17 cellular contexts compared by ENCODE assay signal in genomic region chrX:31353095-31353494, GRCh38.
DNase-seq lines count a peak whose midpoint lies in the region; ATAC-seq, FAIRE-seq and TF ChIP-seq lines count a peak whose summit lies in the region.
"Had no signal": no experiment of that assay in that cellular context is flagged by ENCODE, and none has a peak within 500 bp of the region (broad histone marks: within the 10 kb centered on the region; RNA-seq: fewer than 3 reads in every experiment).

No MANE protein-coding gene starts in this region.

- peaks cover 6% of the 10 kb centered on the region for H3F3A ChIP-seq in SK-N-SH (replicated peaks; ENCODE audit: insufficient read depth)

- H3K9ac ChIP-seq in SK-N-SH = no peak overlapping the region

- no peak overlapping the region for H3K4me3 Mint-ChIP-seq in nephron progenitor cell
- H3K4me3 Mint-ChIP-seq: naive thymus-derived CD4-positive, alpha-beta T cell had no signal

- H3K27ac Mint-ChIP-seq in nephron progenitor cell = no peak overlapping the region
- H3K27ac Mint-ChIP-seq: naive thymus-derived CD4-positive, alpha-beta T cell had no signal

- peaks cover 40% of the 10 kb centered on the region for H3K9me3 Mint-ChIP-seq in nephron progenitor cell

- peaks cover 11% of the 10 kb centered on the region for H3K4me1 Mint-ChIP-seq in nephron progenitor cell
- H3K4me1 Mint-ChIP-seq: naive thymus-derived CD4-positive, alpha-beta T cell had no signal

- no peaks in the 10 kb centered on the region for H3K27me3 Mint-ChIP-seq in nephron progenitor cell (ENCODE audit: low read depth, poor library complexity)

- H3K4me3 ChIP-seq in SK-N-SH (ENCODE audit: low read depth in 2 of 2, low read length in 1 of 2) (no peak overlapping the region), fibroblast of mammary gland (ENCODE audit: control insufficient read depth, low read depth, low read length) (no peak overlapping the region)
- H3K4me3 ChIP-seq: esophagus squamous epithelium, right lobe of liver, thoracic aorta had no signal

- H3K27ac ChIP-seq in SK-N-SH (ENCODE audit: low read depth in 2 of 2, low read length in 1 of 2) (no peak overlapping the region), RWPE1 (no peak overlapping the region)
- H3K27ac ChIP-seq: 22Rv1, esophagus squamous epithelium, right lobe of liver, thoracic aorta had no signal

- CTCF ChIA-PET in SK-N-SH (lab: Yijun Ruan, JAX) = no interaction called here
- CTCF ChIA-PET in RWPE1 (lab: Yijun Ruan, JAX) = no interaction called here

- no peaks in the 10 kb centered on the region for H3K36me3 Mint-ChIP-seq in nephron progenitor cell (ENCODE audit: low read depth)
- H3K36me3 Mint-ChIP-seq: naive thymus-derived CD4-positive, alpha-beta T cell had no signal

- H2AFZ ChIP-seq in SK-N-SH (ENCODE audit: low read depth) = no peak overlapping the region

- H3K79me2 ChIP-seq in SK-N-SH (ENCODE audit: insufficient read depth) = no peaks in the 10 kb centered on the region

- ATAC-seq in SK-N-SH treated with all-trans-retinoic acid at 6 μM for 48 hours = peak; percentile 73
- no peak for ATAC-seq in HG03469 (IDR thresholded peaks at IDR 0.05; ENCODE audit: unreplicated experiment)
- ATAC-seq: naive thymus-derived CD4-positive, alpha-beta T cell; right lobe of liver had no signal

- TF ChIP-seq EP300 in SK-N-SH (IDR thresholded peaks at IDR 0.05; ENCODE audit: borderline replicate concordance in 1 of 2, low read depth in 1 of 2, low read length in 1 of 2) = no peak

- H3K9me2 ChIP-seq in SK-N-SH = no peaks in the 10 kb centered on the region

- FAIRE-seq in urothelium cell line (lab: Jason Lieb, UNC) = no peak

- H4K20me1 ChIP-seq in SK-N-SH (ENCODE audit: insufficient read depth) = no peaks in the 10 kb centered on the region

- DNase-seq in SK-N-SH = no peak
- peak; percentile 59 for DNase-seq in RWPE1 (ENCODE audit: low spot score)
- DNase-seq in fibroblast of mammary gland (ENCODE audit: low read depth) = peak; percentile 42
- peak; percentile 11 for DNase-seq in urothelium cell line (ENCODE audit: low spot score)
- no peak for DNase-seq in activated CD8-positive, alpha-beta memory T cell treated with anti-CD3 and anti-CD28 coated beads for 24 hours
- no peak for DNase-seq in nephron progenitor cell
- DNase-seq: activated CD4-positive, alpha-beta T cell treated with anti-CD3 and anti-CD28 coated beads for 4 hours; central memory CD4-positive, alpha-beta T cell; esophagus squamous epithelium; naive thymus-derived CD4-positive, alpha-beta T cell; NCI-H1105 treated with DMSO at 0.1 percent for 48 hours; NCI-H748 treated with DMSO at 0.1 percent for 48 hours; right lobe of liver had no signal

- POLR2A ChIA-PET in SK-N-SH (lab: Yijun Ruan, JAX) (no interaction called here), RWPE1 (lab: Yijun Ruan, JAX; ENCODE audit: low non-redundant PET) (no interaction called here)

- no peak for TF ChIP-seq RAD21 in SK-N-SH (IDR thresholded peaks at IDR 0.05; ENCODE audit: low read length)

- H3K36me3 ChIP-seq in SK-N-SH (replicated peaks in 1 of 2; ENCODE audit: control insufficient read depth in 1 of 2, insufficient read depth in 2 of 2, low read length in 1 of 2) = no peaks in the 10 kb centered on the region
- H3K36me3 ChIP-seq: esophagus squamous epithelium, right lobe of liver, thoracic aorta had no signal

- H3K27me3 ChIP-seq in SK-N-SH (ENCODE audit: insufficient read depth) = no peaks in the 10 kb centered on the region
- H3K27me3 ChIP-seq: esophagus squamous epithelium, right lobe of liver had no signal

- H3K4me1 ChIP-seq in SK-N-SH (ENCODE audit: control insufficient read depth in 1 of 2, insufficient read depth in 2 of 2, low read depth in 1 of 2, low read length in 1 of 2) = no peaks in the 10 kb centered on the region

- no peak overlapping the region for H3K4me2 ChIP-seq in SK-N-SH

- no peaks in the 10 kb centered on the region for H3K9me3 ChIP-seq in SK-N-SH
- H3K9me3 ChIP-seq: esophagus squamous epithelium, right lobe of liver, thoracic aorta had no signal

- 1% methylated on average over 4 of the region's 4 CpGs for WGBS in SK-N-SH (ENCODE audit: low lambda C conversion rate)

- TF ChIP-seq CTCF in SK-N-SH (IDR thresholded peaks at IDR 0.05) (no peak), RWPE1 (conservative IDR thresholded peaks at IDR 0.05; ENCODE audit: low read depth) (no peak), fibroblast of mammary gland (conservative IDR thresholded peaks at IDR 0.05; ENCODE audit: control insufficient read depth, insufficient read depth, low read depth, low read length) (no peak), nephron progenitor cell (IDR thresholded peaks at IDR 0.05) (no peak)

TF ChIP-seq in SK-N-SH treated with all-trans-retinoic acid at 6 μM for 48 hours, 23 proteins besides CTCF, POLR2A, EP300 and RAD21 (continues in another document):
- TF ChIP-seq RARB (CRISPR knock-in tag; IDR thresholded peaks at IDR 0.05) = no peak
- no peak for TF ChIP-seq TOX (CRISPR knock-in tag; IDR thresholded peaks at IDR 0.05; ENCODE audit: borderline replicate concordance)
- TF ChIP-seq ISL1 (CRISPR knock-in tag; IDR thresholded peaks at IDR 0.05) = no peak
- no peak for TF ChIP-seq ZFP30 (CRISPR knock-in tag; IDR thresholded peaks at IDR 0.05)
- TF ChIP-seq PPARA (CRISPR knock-in tag; IDR thresholded peaks at IDR 0.05; ENCODE audit: borderline replicate concordance) = no peak
- TF ChIP-seq OSR1 (CRISPR knock-in tag; IDR thresholded peaks at IDR 0.05) = no peak
- TF ChIP-seq ZNF8 (CRISPR knock-in tag; IDR thresholded peaks at IDR 0.05) = no peak
- no peak for TF ChIP-seq BACH2 (CRISPR knock-in tag; IDR thresholded peaks at IDR 0.05; ENCODE audit: borderline replicate concordance)
- TF ChIP-seq ZNF70 (CRISPR knock-in tag; IDR thresholded peaks at IDR 0.05) = no peak
- TF ChIP-seq GLIS3 (CRISPR knock-in tag; IDR thresholded peaks at IDR 0.05) = no peak
- TF ChIP-seq TSHZ2 (CRISPR knock-in tag; IDR thresholded peaks at IDR 0.05) = no peak

TF ChIP-seq in SK-N-SH, 30 proteins besides CTCF, POLR2A, EP300 and RAD21:
- no peak for TF ChIP-seq SMC3 (IDR thresholded peaks at IDR 0.05; ENCODE audit: low read depth, low read length)
- no peak for TF ChIP-seq TAF1 (IDR thresholded peaks at IDR 0.05; ENCODE audit: borderline replicate concordance, low read depth, low read length)
- no peak for TF ChIP-seq RFX5 (IDR thresholded peaks at IDR 0.05; ENCODE audit: low read length)
- no peak for TF ChIP-seq POLR2AphosphoS5 (IDR thresholded peaks at IDR 0.05; ENCODE audit: low read depth, low read length)
- TF ChIP-seq USF2 (IDR thresholded peaks at IDR 0.05; ENCODE audit: borderline replicate concordance, low read depth, low read length) = no peak
- TF ChIP-seq TEAD4 (IDR thresholded peaks at IDR 0.05; ENCODE audit: borderline replicate concordance, insufficient read depth) = no peak
- no peak for TF ChIP-seq MEF2A (IDR thresholded peaks at IDR 0.05; ENCODE audit: borderline replicate concordance, low read depth)
- no peak for TF ChIP-seq CHD2 (IDR thresholded peaks at IDR 0.05; ENCODE audit: low read length, partially characterized antibody)
- TF ChIP-seq USF1 (IDR thresholded peaks at IDR 0.05; ENCODE audit: borderline replicate concordance, low read depth) = no peak
- no peak for TF ChIP-seq FOXJ3 (CRISPR knock-in tag; IDR thresholded peaks at IDR 0.05)
- TF ChIP-seq SIN3A (IDR thresholded peaks at IDR 0.05; ENCODE audit: borderline replicate concordance, low read depth, low read length) = no peak
- no peak for TF ChIP-seq FOXM1 (IDR thresholded peaks at IDR 0.05; ENCODE audit: low read depth)
- no peak for TF ChIP-seq PBX3 (IDR thresholded peaks at IDR 0.05)
TF ChIP-seq in SK-N-SH: peak in this region for 0.

Comparison
In these comparisons a context has a peak if more than half of its experiments do, and no peak if none do; other contexts are left out.
1. DNase-seq: peak in RWPE1 (single experiment), fibroblast of mammary gland (single experiment) and urothelium cell line (single experiment); none in SK-N-SH (single experiment), activated CD8-positive, alpha-beta memory T cell treated with anti-CD3 and anti-CD28 coated beads for 24 hours (single experiment) and nephron progenitor cell (single experiment).